In genomic region chr2:85888745-85889647, GRCh38 we compare ENCODE assay signal across 1 cellular context.
A peak's percentile ranks its signal among the peaks of the same experiment; 100 is the strongest.
TF ChIP-seq lines count a peak whose summit lies in the region.

Gene ST3GAL5, minus strand, starts transcription at chr2:85888990. Its CDS starts 85 bp downstream, at chr2:85888905.

TF ChIP-seq in K562, 482 proteins besides CTCF, POLR2A, EP300 and RAD21 (continued from another document and continues in another):
- 0 out of 2 replicates have a peak, but pooled peaks have one; percentile 73 for TF ChIP-seq ZNF592 (IDR thresholded peaks at IDR 0.05)
- TF ChIP-seq ZNF253 (CRISPR knock-in tag; conservative IDR thresholded peaks at IDR 0.05): no peak
- TF ChIP-seq ATF6 (CRISPR knock-in tag; IDR thresholded peaks at IDR 0.05): no peak
- TF ChIP-seq MLLT1 (IDR thresholded peaks at IDR 0.05): 0 out of 4 replicates have a peak, but pooled peaks of 1 of the 2 experiments have one; percentile 16
- TF ChIP-seq MTA1 (IDR thresholded peaks at IDR 0.05; ENCODE audit: borderline replicate concordance): peak; percentile 22; the same call in 1 of the 2 replicates
- peak; percentile 64 for TF ChIP-seq ZNF766 (CRISPR knock-in tag; conservative IDR thresholded peaks at IDR 0.05)
- no peak for TF ChIP-seq CREBBP (IDR thresholded peaks at IDR 0.05; ENCODE audit: low read depth, low read length)
- TF ChIP-seq ZBTB12 (CRISPR knock-in tag; IDR thresholded peaks at IDR 0.05): peak; percentile 71
- TF ChIP-seq SNRNP70 (optimal IDR thresholded peaks at IDR 0.05; ENCODE audit: low read depth, low read length): no peak
- no peak for TF ChIP-seq CHD7 (IDR thresholded peaks at IDR 0.05; ENCODE audit: low read depth, low read length)
- TF ChIP-seq GMEB1 (CRISPR knock-in tag; IDR thresholded peaks at IDR 0.05): peak; percentile 78
- TF ChIP-seq ATF7 (IDR thresholded peaks at IDR 0.05): peak; percentile 78
- 0 out of 2 replicates have a peak, but pooled peaks have one; percentile 27 for TF ChIP-seq DPF2 (IDR thresholded peaks at IDR 0.05)
- TF ChIP-seq L3MBTL2 (IDR thresholded peaks at IDR 0.05): peak; percentile 50; the same call in 1 of the 2 replicates
- peak; percentile 90 for TF ChIP-seq CREM (IDR thresholded peaks at IDR 0.05; ENCODE audit: low read depth)
- TF ChIP-seq EWSR1 (IDR thresholded peaks at IDR 0.05; ENCODE audit: borderline replicate concordance, low read depth, partially characterized antibody): no peak
- TF ChIP-seq PBX2 (CRISPR knock-in tag; IDR thresholded peaks at IDR 0.05; ENCODE audit: low read depth): no peak
- TF ChIP-seq PBX2 (tag; conservative IDR thresholded peaks at IDR 0.05; ENCODE audit: low read depth): peak; percentile 83
- TF ChIP-seq TEAD1 (CRISPR knock-in tag; IDR thresholded peaks at IDR 0.05): 0 out of 4 replicates have a peak, but pooled peaks of 1 of the 2 experiments have one; percentile 9
